In genomic region chr16:79691001-79691400, GRCh38 we compare ENCODE assay signal across 24 cellular contexts.
DNase-seq lines count a peak whose midpoint lies in the region; ATAC-seq and TF ChIP-seq lines count a peak whose summit lies in the region.
"Had no signal": no experiment of that assay in that cellular context is flagged by ENCODE, and none has a peak within 500 bp of the region (broad histone marks: within the 10 kb centered on the region; RNA-seq: fewer than 3 reads in every experiment).

No MANE protein-coding gene starts in this region.

- no peak for TF ChIP-seq POLR2A in vagina (IDR thresholded peaks at IDR 0.05)

- H3K4me3 Mint-ChIP-seq in neural progenitor cell: no peak overlapping the region

- DNase-seq in left ventricle myocardium superior: no peak
- DNase-seq in cardiac septum (ENCODE audit: low spot score): no peak
- DNase-seq in islet precursor cell: peak; percentile 59
- DNase-seq in neural progenitor cell (ENCODE audit: low spot score): peak; percentile 19
- no peak for DNase-seq in vagina (ENCODE audit: extremely low spot score in 2 of 2)
- no peak for DNase-seq in H7
- no peak for DNase-seq in UCSD-AML1 (lab: John Stamatoyannopoulos, UW; ENCODE audit: unreplicated experiment)
- DNase-seq in epidermal melanocyte (ENCODE audit: insufficient read length, low spot score): no peak
- DNase-seq: 8988T, ACHN, Calu3, DND-41, GOT3, HCEC 1CT, Karpas-422, NCI-H1092, NCI-H1436, NCI-H187, NCI-H2081 treated with DMSO at 0.1 percent for 48 hours, NCI-H2171, NCI-H226, NCI-H510A, NCI-H69 had no signal

- H3K9ac ChIP-seq in neural progenitor cell: no peak overlapping the region

- no peaks in the 10 kb centered on the region for H3K27me3 Mint-ChIP-seq in neural progenitor cell (ENCODE audit: insufficient read depth, low read depth)

- no peaks in the 10 kb centered on the region for H3F3A ChIP-seq in neural progenitor cell (ENCODE audit: low read depth)

- H3K9me3 ChIP-seq in neural progenitor cell (ENCODE audit: low read depth) (no peaks in the 10 kb centered on the region), vagina (no peaks in the 10 kb centered on the region)

- H3K4me2 ChIP-seq in neural progenitor cell: no peak overlapping the region

- no peaks in the 10 kb centered on the region for H4K20me1 ChIP-seq in neural progenitor cell (ENCODE audit: low read depth)

- H3K36me3 ChIP-seq in neural progenitor cell (no peaks in the 10 kb centered on the region), vagina (no peaks in the 10 kb centered on the region), H7 (replicated peaks; ENCODE audit: control insufficient read depth, insufficient read depth, low read length) (no peaks in the 10 kb centered on the region)

- H3K27ac ChIP-seq in neural progenitor cell (no peak overlapping the region), vagina (peak overlapping the region; percentile 18)

- peaks cover 9% of the 10 kb centered on the region for H3K4me1 Mint-ChIP-seq in neural progenitor cell

- no peaks in the 10 kb centered on the region for H3K27me3 ChIP-seq in neural progenitor cell
- H3K27me3 ChIP-seq in vagina: no peaks in the 10 kb centered on the region
- H3K27me3 ChIP-seq in H7 (ENCODE audit: control insufficient read depth, insufficient read depth, low read length): no peaks in the 10 kb centered on the region

- no peak overlapping the region for H3K27ac Mint-ChIP-seq in neural progenitor cell

- peaks cover 2% of the 10 kb centered on the region for H3K36me3 Mint-ChIP-seq in neural progenitor cell

- peak; percentile 54 for ATAC-seq in left ventricle myocardium superior
- ATAC-seq: SK-N-SH treated with all-trans-retinoic acid at 6 μM for 48 hours had no signal

- no peaks in the 10 kb centered on the region for H3K79me2 ChIP-seq in neural progenitor cell (ENCODE audit: low read depth)

- H2AFZ ChIP-seq in neural progenitor cell (replicated peaks): no peak overlapping the region

- H3K4me3 ChIP-seq in neural progenitor cell: no peak overlapping the region
- H3K4me3 ChIP-seq in vagina: no peak overlapping the region
- H3K4me3 ChIP-seq in H7 (ENCODE audit: insufficient read depth, low read depth, low read length): no peak overlapping the region

- peaks cover 5% of the 10 kb centered on the region for H3K9me3 Mint-ChIP-seq in neural progenitor cell

- TF ChIP-seq CTCF in neural progenitor cell (IDR thresholded peaks at IDR 0.05) (no peak), vagina (IDR thresholded peaks at IDR 0.05) (no peak)

- H3K4me1 ChIP-seq in neural progenitor cell: peaks cover 7% of the 10 kb centered on the region
- H3K4me1 ChIP-seq in vagina: no peaks in the 10 kb centered on the region

- intact Hi-C loops in left ventricle myocardium superior (cut with micrococcal nuclease): no loop called here
- intact Hi-C loops in cardiac septum (cut with DNase I): no loop called here
- intact Hi-C loops in vagina (cut with DNase I): no loop called here

Comparison
In these comparisons a context has a peak if more than half of its experiments do, and no peak if none do; other contexts are left out.
1. DNase-seq: peak in islet precursor cell (single experiment) and neural progenitor cell (single experiment); none in left ventricle myocardium superior (single experiment), cardiac septum (single experiment), vagina (0 of 2), H7 (single experiment), UCSD-AML1 (single experiment) and epidermal melanocyte (single experiment).